Comparison of ENCODE assay signal across 23 cellular contexts in the genomic region with DNA sequence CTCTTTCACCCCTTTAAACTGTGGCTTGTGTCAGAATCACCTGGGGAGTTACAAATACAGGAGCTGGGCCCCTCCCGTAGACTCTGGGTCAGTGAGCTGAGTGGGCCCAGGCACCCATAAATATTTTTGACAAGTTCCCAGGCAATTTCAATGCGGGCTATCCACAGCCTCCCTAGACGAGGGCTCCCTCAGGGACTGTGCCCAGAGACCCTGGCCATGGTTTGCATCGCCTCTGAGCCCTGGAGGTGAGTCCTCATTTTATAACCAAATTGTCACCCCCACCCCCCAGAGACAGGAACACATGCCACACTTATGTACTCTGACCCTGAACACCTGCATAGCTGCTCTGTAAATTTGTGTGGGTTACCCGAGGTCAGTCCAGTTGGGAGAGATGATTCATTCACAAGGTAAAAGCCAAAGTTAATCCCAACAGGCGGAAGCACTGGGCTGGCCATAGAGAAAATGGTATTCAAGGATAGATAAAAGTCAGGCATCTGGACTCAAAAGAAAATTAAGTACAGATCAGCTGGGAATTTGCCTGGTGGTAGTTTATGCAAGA.
A peak's percentile ranks its signal among the peaks of the same experiment; 100 is the strongest.
DNase-seq lines count a peak whose midpoint lies in the region; ATAC-seq, FAIRE-seq and TF ChIP-seq lines count a peak whose summit lies in the region.
"Had no signal": no experiment of that assay in that cellular context is flagged by ENCODE, and none has a peak within 500 bp of the region (broad histone marks: within the 10 kb centered on the region; RNA-seq: fewer than 3 reads in every experiment).

No MANE protein-coding gene starts in this region.

- H3K36me3 ChIP-seq in HepG2 (replicated peaks in 1 of 2; ENCODE audit: control insufficient read depth in 1 of 2, insufficient read depth in 2 of 2, low read length in 2 of 2) (no peaks in the 10 kb centered on the region), small intestine (ENCODE audit: control insufficient read depth in 2 of 2, insufficient read depth in 2 of 2, low read length in 2 of 2) (no peaks in the 10 kb centered on the region)
- H3K36me3 ChIP-seq: BE2C had no signal

- H3K27ac ChIP-seq in HepG2 (ENCODE audit: extremely low read length, insufficient read depth, low read length): no peak overlapping the region
- no peak overlapping the region for H3K27ac ChIP-seq in small intestine (ENCODE audit: low read depth in 1 of 2, low read length in 1 of 2)
- H3K27ac ChIP-seq: C4-2B, HL-60 had no signal

- H3K79me2 ChIP-seq in HepG2 (ENCODE audit: insufficient read depth, low read length): no peaks in the 10 kb centered on the region

- H3K36me3 Mint-ChIP-seq in activated CD8-positive, alpha-beta memory T cell treated with anti-CD3 and anti-CD28 coated beads, Interleukin-2, amount 10 ng/mL, durations not matched to agents 7 days and 5 days: no peaks in the 10 kb centered on the region

- 15% methylated on average over 6 of the region's 6 CpGs for WGBS in HepG2 (ENCODE audit: low lambda C conversion rate)
- WGBS in small intestine, 3 donors: 27 to 57% (median 36%) methylated on average over 6 of the region's 6 CpGs

- H3K4me1 ChIP-seq in HepG2 (ENCODE audit: insufficient read depth, low read length): peaks cover 14% of the 10 kb centered on the region
- no peaks in the 10 kb centered on the region for H3K4me1 ChIP-seq in small intestine (ENCODE audit: control insufficient read depth in 2 of 2, insufficient read depth in 1 of 2, low read depth in 1 of 2, low read length in 1 of 2)
- H3K4me1 ChIP-seq: BE2C, Caco-2 had no signal

- no peak for TF ChIP-seq RAD21 in HepG2 (CRISPR knock-in tag; IDR thresholded peaks at IDR 0.05)

- POLR2A ChIA-PET in HepG2 (lab: Yijun Ruan, JAX): no interaction called here

- TF ChIP-seq CTCF in HepG2 (CRISPR knock-in tag; IDR thresholded peaks at IDR 0.05): no peak

- no peak overlapping the region for H3K4me3 Mint-ChIP-seq in activated CD8-positive, alpha-beta memory T cell treated with anti-CD3 and anti-CD28 coated beads, Interleukin-2, amount 10 ng/mL, durations not matched to agents 7 days and 5 days
- H3K4me3 Mint-ChIP-seq: CD4-positive, alpha-beta T cell; GM23338 had no signal

- ATAC-seq in HepG2 (peak; percentile 52), HG02610 (IDR thresholded peaks at IDR 0.05; ENCODE audit: unreplicated experiment) (no peak), HG02759 (IDR thresholded peaks at IDR 0.05; ENCODE audit: unreplicated experiment) (no peak)
- ATAC-seq in activated CD8-positive, alpha-beta memory T cell treated with anti-CD3 and anti-CD28 coated beads, Interleukin-2, amount 10 ng/mL, durations not matched to agents 7 days and 5 days: no peak
- ATAC-seq: GM23338, K562 had no signal

- TF ChIP-seq POLR2A in HepG2 (IDR thresholded peaks at IDR 0.05; ENCODE audit: insufficient read depth in 1 of 2, low read depth in 2 of 2, low read length in 2 of 2): no peak

- FAIRE-seq in HepG2 (lab: Jason Lieb, UNC) (no peak), small intestine (lab: Jason Lieb, UNC) (no peak)
- FAIRE-seq: A204.1, D721Med, G401.6, GM12891, H54 had no signal

- in situ Hi-C loops in HepG2 (cut with HindIII; ENCODE audit: extremely low pct_ligation_motif_present, low pct_unique_long_range_greater_than_20kb): no loop called here

- no peaks in the 10 kb centered on the region for H4K20me1 ChIP-seq in HepG2 (ENCODE audit: insufficient read depth, low read length)

- intact Hi-C loops in HepG2 (cut with micrococcal nuclease; ENCODE audit: unreplicated experiment): no loop called here

- H3K27ac Mint-ChIP-seq in activated CD8-positive, alpha-beta memory T cell treated with anti-CD3 and anti-CD28 coated beads, Interleukin-2, amount 10 ng/mL, durations not matched to agents 7 days and 5 days: no peak overlapping the region
- H3K27ac Mint-ChIP-seq: CD4-positive, alpha-beta T cell; GM23338 had no signal

- TF ChIP-seq EP300 in HepG2 (IDR thresholded peaks at IDR 0.05; ENCODE audit: low read depth in 2 of 2, low read length in 2 of 2): no peak
- TF ChIP-seq EP300 in HepG2 (CRISPR knock-in tag; IDR thresholded peaks at IDR 0.05; ENCODE audit: borderline replicate concordance): no peak

- H3K27me3 ChIP-seq in HepG2 (ENCODE audit: control insufficient read depth in 1 of 2, insufficient read depth in 2 of 2, low read length in 2 of 2) (peaks cover 0 to 14% of the 10 kb centered on the region in 2 experiments; a peak in 2 of 5 replicates), small intestine (ENCODE audit: control insufficient read depth in 2 of 2, insufficient read depth in 2 of 2, low read length in 2 of 2) (peaks cover 0 to 7% of the 10 kb centered on the region in 2 donors)
- H3K27me3 ChIP-seq: BE2C had no signal

- no TSS peak for BruUV-seq in HepG2 (replicated peaks; lab: Mats Ljungman, UMichigan)

- H3K9me3 ChIP-seq in HepG2 (ENCODE audit: low read length) (no peaks in the 10 kb centered on the region), small intestine (ENCODE audit: control insufficient read depth, low read depth) (no peaks in the 10 kb centered on the region)
- H3K9me3 ChIP-seq: BE2C, Caco-2 had no signal

- DNase-seq in NCI-H526 (lab: John Stamatoyannopoulos, UW): peak; percentile 73 to 93
- DNase-seq in SW480 (ENCODE audit: low spot score): peak; percentile 78
- no peak for DNase-seq in HepG2 (ENCODE audit: low spot score)
- peak; percentile 61 for DNase-seq in small intestine
- DNase-seq in NCI-H1105 treated with DMSO at 0.1 percent for 48 hours (lab: John Stamatoyannopoulos, UW): no peak
- no peak for DNase-seq in activated CD8-positive, alpha-beta memory T cell treated with anti-CD3 and anti-CD28 coated beads, Interleukin-2, amount 10 ng/mL, durations not matched to agents 7 days and 5 days
- DNase-seq: ACHN; BE2C; Caco-2; CD4-positive, alpha-beta T cell; HCEC 1CT; IMR-90 had no signal

- no peak overlapping the region for H3K4me2 ChIP-seq in HepG2 (ENCODE audit: low read depth, low read length)
- H3K4me2 ChIP-seq: GM23338 had no signal

- H3K4me3 ChIP-seq in HepG2 (replicated peaks in 1 of 3; ENCODE audit: insufficient read depth in 1 of 3, low read depth in 2 of 3, low read length in 3 of 3): no peak overlapping the region
- no peak overlapping the region for H3K4me3 ChIP-seq in small intestine (ENCODE audit: low read depth in 1 of 2, low read length in 2 of 2)
- H3K4me3 ChIP-seq: GM23338, K562 had no signal

- H3K4me1 Mint-ChIP-seq in activated CD8-positive, alpha-beta memory T cell treated with anti-CD3 and anti-CD28 coated beads, Interleukin-2, amount 10 ng/mL, durations not matched to agents 7 days and 5 days: peaks cover 7% of the 10 kb centered on the region

- no peak overlapping the region for H2AFZ ChIP-seq in HepG2 (ENCODE audit: low read length)

- H3K9ac ChIP-seq in HepG2 (ENCODE audit: insufficient read depth, low read depth, low read length): no peak overlapping the region

- CTCF ChIA-PET in HepG2 (lab: Yijun Ruan, JAX; ENCODE audit: low intra/inter-chr PET ratio, low total read pairs): no interaction called here
- CTCF ChIA-PET in activated CD8-positive, alpha-beta memory T cell treated with anti-CD3 and anti-CD28 coated beads, Interleukin-2, amount 10 ng/mL, durations not matched to agents 7 days and 5 days (lab: Charles Lee): no interaction called here

- H3K9me3 Mint-ChIP-seq in activated CD8-positive, alpha-beta memory T cell treated with anti-CD3 and anti-CD28 coated beads, Interleukin-2, amount 10 ng/mL, durations not matched to agents 7 days and 5 days (ENCODE audit: low read depth): no peaks in the 10 kb centered on the region
- H3K9me3 Mint-ChIP-seq: CD4-positive, alpha-beta T cell; GM23338 had no signal

- H3K27me3 Mint-ChIP-seq in activated CD8-positive, alpha-beta memory T cell treated with anti-CD3 and anti-CD28 coated beads, Interleukin-2, amount 10 ng/mL, durations not matched to agents 7 days and 5 days: peaks cover 16% of the 10 kb centered on the region

TF ChIP-seq in HepG2, 621 proteins besides CTCF, POLR2A, EP300 and RAD21 (continues in another document):
- TF ChIP-seq GFI1 (CRISPR knock-in tag; IDR thresholded peaks at IDR 0.05; ENCODE audit: borderline replicate concordance) (no peak), ZNF547 (CRISPR knock-in tag; IDR thresholded peaks at IDR 0.05) (no peak), POLR2AphosphoS2 (IDR thresholded peaks at IDR 0.05; ENCODE audit: low read depth, low read length) (no peak), IKZF4 (CRISPR knock-in tag; IDR thresholded peaks at IDR 0.05; ENCODE audit: borderline replicate concordance, low read depth, not compliant biosample characterization) (no peak)
- TF ChIP-seq, protein P1, sequence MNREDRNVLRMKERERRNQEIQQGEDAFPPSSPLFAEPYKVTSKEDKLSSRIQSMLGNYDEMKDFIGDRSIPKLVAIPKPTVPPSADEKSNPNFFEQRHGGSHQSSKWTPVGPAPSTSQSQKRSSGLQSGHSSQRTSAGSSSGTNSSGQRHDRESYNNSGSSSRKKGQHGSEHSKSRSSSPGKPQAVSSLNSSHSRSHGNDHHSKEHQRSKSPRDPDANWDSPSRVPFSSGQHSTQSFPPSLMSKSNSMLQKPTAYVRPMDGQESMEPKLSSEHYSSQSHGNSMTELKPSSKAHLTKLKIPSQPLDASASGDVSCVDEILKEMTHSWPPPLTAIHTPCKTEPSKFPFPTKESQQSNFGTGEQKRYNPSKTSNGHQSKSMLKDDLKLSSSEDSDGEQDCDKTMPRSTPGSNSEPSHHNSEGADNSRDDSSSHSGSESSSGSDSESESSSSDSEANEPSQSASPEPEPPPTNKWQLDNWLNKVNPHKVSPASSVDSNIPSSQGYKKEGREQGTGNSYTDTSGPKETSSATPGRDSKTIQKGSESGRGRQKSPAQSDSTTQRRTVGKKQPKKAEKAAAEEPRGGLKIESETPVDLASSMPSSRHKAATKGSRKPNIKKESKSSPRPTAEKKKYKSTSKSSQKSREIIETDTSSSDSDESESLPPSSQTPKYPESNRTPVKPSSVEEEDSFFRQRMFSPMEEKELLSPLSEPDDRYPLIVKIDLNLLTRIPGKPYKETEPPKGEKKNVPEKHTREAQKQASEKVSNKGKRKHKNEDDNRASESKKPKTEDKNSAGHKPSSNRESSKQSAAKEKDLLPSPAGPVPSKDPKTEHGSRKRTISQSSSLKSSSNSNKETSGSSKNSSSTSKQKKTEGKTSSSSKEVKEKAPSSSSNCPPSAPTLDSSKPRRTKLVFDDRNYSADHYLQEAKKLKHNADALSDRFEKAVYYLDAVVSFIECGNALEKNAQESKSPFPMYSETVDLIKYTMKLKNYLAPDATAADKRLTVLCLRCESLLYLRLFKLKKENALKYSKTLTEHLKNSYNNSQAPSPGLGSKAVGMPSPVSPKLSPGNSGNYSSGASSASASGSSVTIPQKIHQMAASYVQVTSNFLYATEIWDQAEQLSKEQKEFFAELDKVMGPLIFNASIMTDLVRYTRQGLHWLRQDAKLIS (CRISPR knock-in tag; IDR thresholded peaks at IDR 0.05): no peak

Comparison
In these comparisons a context has a peak if more than half of its experiments do, and no peak if none do; other contexts are left out.
1. DNase-seq: peak in NCI-H526 (2 of 2), SW480 (single experiment) and small intestine (single experiment); none in HepG2 (single experiment), NCI-H1105 treated with DMSO at 0.1 percent for 48 hours (single experiment) and activated CD8-positive, alpha-beta memory T cell treated with anti-CD3 and anti-CD28 coated beads, Interleukin-2, amount 10 ng/mL, durations not matched to agents 7 days and 5 days (single experiment).